ENCODE assay signal across 29 cellular contexts in genomic region chr1:22139066-22139594, GRCh38. TPM values are rescaled to one million over a fixed set of nuclear protein-coding genes. Genes with fewer than 3 reads are reported as not detected.
DNase-seq lines count a peak whose midpoint lies in the region; ATAC-seq and TF ChIP-seq lines count a peak whose summit lies in the region.
"Had no signal": no experiment of that assay in that cellular context is flagged by ENCODE, and none has a peak within 500 bp of the region (broad histone marks: within the 10 kb centered on the region; RNA-seq: fewer than 3 reads in every experiment).

No MANE protein-coding gene starts in this region.

- H3K9me3 ChIP-seq in BE2C (no peaks in the 10 kb centered on the region), OCI-LY3 (ENCODE audit: insufficient read depth, low read length) (no peaks in the 10 kb centered on the region), GM23248 (ENCODE audit: low read depth) (no peaks in the 10 kb centered on the region), right atrium auricular region (no peaks in the 10 kb centered on the region)
- H3K9me3 ChIP-seq: heart right ventricle, left lung, ovary, Peyer's patch, tibial artery had no signal

- H3K4me3 ChIP-seq in BE2C (ENCODE audit: low read depth, low read length) = no peak overlapping the region
- H3K4me3 ChIP-seq in OCI-LY3 (ENCODE audit: low read length) = no peak overlapping the region; the same call in 1 of the 2 replicates
- no peak overlapping the region for H3K4me3 ChIP-seq in GM23248
- H3K4me3 ChIP-seq in right atrium auricular region = no peak overlapping the region
- H3K4me3 ChIP-seq: heart right ventricle, left lung, ovary, Peyer's patch, tibial artery had no signal

- H3K4me2 ChIP-seq in OCI-LY3 (ENCODE audit: low read length) = peak overlapping the region; percentile 84
- H3K4me2 ChIP-seq in GM23248 (ENCODE audit: unreplicated experiment) = no peak overlapping the region

- no peak for ATAC-seq in HG02970 (IDR thresholded peaks at IDR 0.05; ENCODE audit: low FRiP score, unreplicated experiment)
- ATAC-seq: heart right ventricle; left lung; naive thymus-derived CD8-positive, alpha-beta T cell; right cardiac atrium; stimulated activated naive CD8-positive, alpha-beta T cell treated with anti-CD3 and anti-CD28 coated beads, Interleukin-15, amount 100 ng/mL, for 72 hours; WTC11 had no signal

- TF ChIP-seq CTCF in BE2C (IDR thresholded peaks at IDR 0.05; ENCODE audit: low read depth, low read length) = no peak
- TF ChIP-seq CTCF in OCI-LY3 (IDR thresholded peaks at IDR 0.05; ENCODE audit: low read depth, low read length) = no peak
- TF ChIP-seq CTCF in right atrium auricular region (IDR thresholded peaks at IDR 0.05) = no peak

- H3K27ac ChIP-seq in OCI-LY3 (ENCODE audit: low read length) = no peak overlapping the region
- H3K27ac ChIP-seq in GM23248 = no peak overlapping the region
- H3K27ac ChIP-seq in right atrium auricular region = no peak overlapping the region
- H3K27ac ChIP-seq: epithelial cell of prostate, heart right ventricle, HL-60, left lung, Peyer's patch, tibial artery had no signal

- H4K20me1 ChIP-seq in OCI-LY3 (ENCODE audit: insufficient read depth, low read length) (peaks cover 63% of the 10 kb centered on the region), GM23248 (ENCODE audit: insufficient read depth) (no peaks in the 10 kb centered on the region)

- H3K36me3 ChIP-seq in BE2C = no peaks in the 10 kb centered on the region
- peaks cover 56% of the 10 kb centered on the region for H3K36me3 ChIP-seq in OCI-LY3 (replicated peaks; ENCODE audit: low read depth, low read length)
- no peaks in the 10 kb centered on the region for H3K36me3 ChIP-seq in GM23248 (ENCODE audit: low read depth)
- no peaks in the 10 kb centered on the region for H3K36me3 ChIP-seq in right atrium auricular region
- H3K36me3 ChIP-seq: heart right ventricle, left lung, ovary, Peyer's patch, tibial artery had no signal

- H3K4me1 ChIP-seq in BE2C = peaks cover 9% of the 10 kb centered on the region; the same call in 1 of the 2 replicates
- H3K4me1 ChIP-seq in OCI-LY3 (ENCODE audit: low read length) = peaks cover 80% of the 10 kb centered on the region
- H3K4me1 ChIP-seq in GM23248 (ENCODE audit: insufficient read depth) = no peaks in the 10 kb centered on the region
- H3K4me1 ChIP-seq in right atrium auricular region = peaks cover 0 to 17% of the 10 kb centered on the region in 2 donors

- peak; percentile 69 for DNase-seq in BE2C
- peak; percentile 56 for DNase-seq in COR-L47 (lab: John Stamatoyannopoulos, UW)
- peak; percentile 60 for DNase-seq in NCI-H1694 treated with DMSO at 0.1 percent for 48 hours (lab: John Stamatoyannopoulos, UW)
- DNase-seq in inferior parietal cortex (ENCODE audit: extremely low spot score) = no peak
- no peak for DNase-seq in GM23248
- no peak for DNase-seq in right atrium auricular region (ENCODE audit: low spot score)
- DNase-seq: activated CD4-positive, alpha-beta T cell treated with anti-CD3 and anti-CD28 coated beads, Interleukin-2, amount 50 U/mL, for 4 hours; activated CD8-positive, alpha-beta memory T cell treated with anti-CD3 and anti-CD28 coated beads, Interleukin-2, amount 50 U/mL, for 48 hours; activated effector memory CD4-positive, alpha-beta T cell treated with Interleukin-2 at 50 U/mL for 16 hours; CD8-positive, alpha-beta memory T cell; cerebellar nuclear complex; EL; heart right ventricle; naive thymus-derived CD8-positive, alpha-beta T cell; NCI-H2107; NK-92 treated with Interleukin-12 subunit alpha and Interleukin-12 subunit beta, amount 100 ng/mL, for 24 hours; Peyer's patch; right cardiac atrium; stimulated activated CD4-positive, alpha-beta T cell treated with anti-CD3 and anti-CD28 coated beads, Interleukin-12 subunit alpha, Interleukin-12 subunit beta, amount 100 ng/mL, for 4 hours; stimulated activated naive CD8-positive, alpha-beta T cell treated with anti-CD3 and anti-CD28 coated beads, Interleukin-15, amount 100 ng/mL, for 72 hours; tibial artery had no signal

- no peaks in the 10 kb centered on the region for H3K9me2 ChIP-seq in GM23248 (ENCODE audit: insufficient read depth)

- WGBS in GM23248 (ENCODE audit: low coverage in 1 of 2, low lambda C conversion rate in 2 of 2, missing lambda C conversion rate in 2 of 2), 2 experiments = 83 to 84% methylated on average over 15 of the region's 15 CpGs

- H2AFZ ChIP-seq in OCI-LY3 (ENCODE audit: low read depth, low read length) (no peak overlapping the region), GM23248 (no peak overlapping the region)

- in situ Hi-C loops in GM23248 (cut with MboI) = no loop called here

- H3K79me2 ChIP-seq in OCI-LY3 (ENCODE audit: low read length) (peaks cover 62% of the 10 kb centered on the region), GM23248 (ENCODE audit: insufficient read depth) (no peaks in the 10 kb centered on the region)

- no peaks in the 10 kb centered on the region for H3F3A ChIP-seq in GM23248 (ENCODE audit: insufficient read depth)

- H3K27me3 ChIP-seq in BE2C = 0 out of 2 replicates have a peak, but pooled peaks cover 4% of the 10 kb centered on the region
- no peaks in the 10 kb centered on the region for H3K27me3 ChIP-seq in OCI-LY3 (ENCODE audit: low read depth, low read length)
- H3K27me3 ChIP-seq in GM23248 (replicated peaks; ENCODE audit: insufficient read depth) = peaks cover 13% of the 10 kb centered on the region; the same call in 1 of the 2 replicates
- H3K27me3 ChIP-seq in right atrium auricular region = no peaks in the 10 kb centered on the region
- H3K27me3 ChIP-seq: ovary, Peyer's patch had no signal

- no peak overlapping the region for H3K9ac ChIP-seq in OCI-LY3 (ENCODE audit: low read length)
- H3K9ac ChIP-seq in GM23248 = no peak overlapping the region

RNA-seq across cellular contexts. Expression of gene WNT4, which starts 3.8 kb away (rescaled TPM):
- 1.4 TPM for polyA plus RNA-seq in BE2C (2012; ENCODE audit: insufficient read depth, insufficient read length, low read depth)
- total RNA-seq in GM23248 (2014; rRNA removed; shearing (Covaris generic)) = 0.13 and 0.32 TPM in 2 replicates
- 0.05 TPM in 1 of 2 replicates, not detected in the other for polyA plus RNA-seq in GM23248 (2016; fragmentation: Nextera tagmentation; extraction: Ambion mirVana)
- under 1 TPM in 1 of 2 donors, not detected in 1; 0.16 TPM for total RNA-seq in right atrium auricular region
- total RNA-seq: CD8-positive, alpha-beta memory T cell; naive thymus-derived CD8-positive, alpha-beta T cell; T-helper 2 cell treated with Interferon-gamma antibody and Interleukin-4, amounts not matched to agents 100 ng/mL and 5 ng/mL, for 36 hours had no signal
- polyA plus RNA-seq: naive thymus-derived CD8-positive, alpha-beta T cell had no signal

Comparison
In these comparisons a context has a peak if more than half of its experiments do, and no peak if none do; other contexts are left out.
1. DNase-seq: peak in BE2C (single experiment), COR-L47 (single experiment) and NCI-H1694 treated with DMSO at 0.1 percent for 48 hours (single experiment); none in inferior parietal cortex (single experiment), GM23248 (single experiment) and right atrium auricular region (single experiment).